Comparison of ENCODE assay signal across 22 cellular contexts in genomic region chr18:77401173-77401572, GRCh38.
"Had no signal": no experiment of that assay in that cellular context is flagged by ENCODE, and none has a peak within 500 bp of the region (broad histone marks: within the 10 kb centered on the region; RNA-seq: fewer than 3 reads in every experiment).

No MANE protein-coding gene starts in this region.

- ATAC-seq: foreskin keratinocyte; gastroesophageal sphincter; heart left ventricle; left lung; left ventricle myocardium superior; lower lobe of right lung; mucosa of descending colon; naive thymus-derived CD8-positive, alpha-beta T cell had no signal

- H3K4me2 ChIP-seq: hepatocyte had no signal

- H3K9me3 ChIP-seq: esophagus squamous epithelium, gastroesophageal sphincter, heart left ventricle, left lung, lower lobe of right lung, mucosa of descending colon had no signal

- DNase-seq: dermis blood vessel endothelial cell; dorsolateral prefrontal cortex; effector CD4-positive, alpha-beta T cell; effector memory CD4-positive, alpha-beta T cell; esophagus squamous epithelium; foreskin keratinocyte; heart left ventricle; hypothalamus; immature natural killer cell; islet precursor cell; kidney; kidney glomerular epithelial cell; left lung; left ventricle myocardium superior; lower lobe of right lung; mesenchymal stem cell; mucosa of descending colon; naive B cell; naive thymus-derived CD8-positive, alpha-beta T cell had no signal

- H3K36me3 ChIP-seq: esophagus squamous epithelium, gastroesophageal sphincter, heart left ventricle, left lung, lower lobe of right lung had no signal

- H3K4me1 ChIP-seq: esophagus squamous epithelium, foreskin keratinocyte, gastroesophageal sphincter, heart left ventricle, left lung, lower lobe of right lung had no signal

- H3K27me3 ChIP-seq: dorsolateral prefrontal cortex, esophagus squamous epithelium, foreskin keratinocyte, heart left ventricle, hepatocyte, left lung had no signal

- H3K27ac ChIP-seq: coronary artery, dorsolateral prefrontal cortex, esophagus squamous epithelium, foreskin keratinocyte, gastroesophageal sphincter, heart left ventricle, hepatocyte, left lung, lower lobe of right lung had no signal

- H2AFZ ChIP-seq: hepatocyte had no signal

- H3K79me2 ChIP-seq: hepatocyte had no signal

- H3K4me3 ChIP-seq: coronary artery, dorsolateral prefrontal cortex, esophagus squamous epithelium, gastroesophageal sphincter, heart left ventricle, hepatocyte, left lung, lower lobe of right lung, mucosa of descending colon had no signal
